In genomic region chr1:15526490-15527339, GRCh38 we compare ENCODE assay signal across 8 cellular contexts. TPM values are rescaled to one million over a fixed set of nuclear protein-coding genes. Genes with fewer than 3 reads are reported as not detected.
DNase-seq lines count a peak whose midpoint lies in the region; ATAC-seq, FAIRE-seq and TF ChIP-seq lines count a peak whose summit lies in the region.

DNAJC16 (plus strand) TSS chr1:15526848; CDS start chr1:15529106, 2,258 bp downstream.

- H3K4me1 ChIP-seq in iPS DF 6.9 (ENCODE audit: control insufficient read depth, insufficient read depth, low read length) = peaks cover 2% of the 10 kb centered on the region

- H3K4me3 Mint-ChIP-seq in brain = peak within 1 kb of the TSS; percentile 83 to 93 (median 88)

- peaks cover 0 to 3% (median 0%) of the 10 kb centered on the region in 5 experiments for H3K9me3 Mint-ChIP-seq in brain

- H3K27me3 Mint-ChIP-seq in brain = no peaks in the 10 kb centered on the region

- H3K4me1 Mint-ChIP-seq in brain = peaks cover 59% of the 10 kb centered on the region

- no peaks in the 10 kb centered on the region for H3K9me3 ChIP-seq in iPS DF 6.9 (ENCODE audit: control insufficient read depth, insufficient read depth, low read length)

- peak within 1 kb of the TSS; percentile 93 to 100 (median 97) for H3K27ac Mint-ChIP-seq in brain

- H3K36me3 ChIP-seq in iPS DF 6.9 (ENCODE audit: control insufficient read depth, insufficient read depth, low read length) = no peaks in the 10 kb centered on the region; the same call in 1 of the 2 replicates

- ATAC-seq in GM18517 (IDR thresholded peaks at IDR 0.05; ENCODE audit: unreplicated experiment) (peak; percentile 74), HG03060 (IDR thresholded peaks at IDR 0.05; ENCODE audit: low read depth, unreplicated experiment) (peak; percentile 71)

- H3K27me3 ChIP-seq in iPS DF 6.9 (ENCODE audit: control insufficient read depth, insufficient read depth, low read length) = no peaks in the 10 kb centered on the region

- H3K27ac ChIP-seq in 22Rv1 (peak within 1 kb of the TSS; percentile 94), iPS DF 6.9 (ENCODE audit: low read length) (no peak within 1 kb of the TSS)

- DNase-seq in NCI-H2107 (lab: John Stamatoyannopoulos, UW) = peak; percentile 97
- peak; percentile 100 for DNase-seq in iPS DF 6.9 (ENCODE audit: low read depth, low spot score)
- peak; percentile 100 for DNase-seq in skeletal muscle cell (ENCODE audit: low read depth)

- H3K4me3 ChIP-seq in iPS DF 6.9 (ENCODE audit: low read length) (peak within 1 kb of the TSS; percentile 74), skeletal muscle cell (ENCODE audit: low read depth, low read length) (peak within 1 kb of the TSS; percentile 95)

- WGBS in iPS DF 6.9 (ENCODE audit: insufficient coverage, insufficient read length) = no CpG with 5 or more reads among the region's 65 CpGs

- peak; percentile 97 for FAIRE-seq in TTC549 (lab: Jason Lieb, UNC)

- H3K36me3 Mint-ChIP-seq in brain = peaks cover 14% of the 10 kb centered on the region

- peak; percentile 44 for TF ChIP-seq CTCF in 22Rv1 (IDR thresholded peaks at IDR 0.05)
- TF ChIP-seq CTCF in brain (conservative IDR thresholded peaks at IDR 0.05) = no peak

RNA-seq across cellular contexts. Expression of gene DNAJC16, which starts in this region (rescaled TPM):
- 6.0 TPM for polyA plus RNA-seq in brain (ENCODE audit: insufficient read depth, low read depth, low replicate concordance)
